24 cellular contexts compared by ENCODE assay signal in the genomic region with DNA sequence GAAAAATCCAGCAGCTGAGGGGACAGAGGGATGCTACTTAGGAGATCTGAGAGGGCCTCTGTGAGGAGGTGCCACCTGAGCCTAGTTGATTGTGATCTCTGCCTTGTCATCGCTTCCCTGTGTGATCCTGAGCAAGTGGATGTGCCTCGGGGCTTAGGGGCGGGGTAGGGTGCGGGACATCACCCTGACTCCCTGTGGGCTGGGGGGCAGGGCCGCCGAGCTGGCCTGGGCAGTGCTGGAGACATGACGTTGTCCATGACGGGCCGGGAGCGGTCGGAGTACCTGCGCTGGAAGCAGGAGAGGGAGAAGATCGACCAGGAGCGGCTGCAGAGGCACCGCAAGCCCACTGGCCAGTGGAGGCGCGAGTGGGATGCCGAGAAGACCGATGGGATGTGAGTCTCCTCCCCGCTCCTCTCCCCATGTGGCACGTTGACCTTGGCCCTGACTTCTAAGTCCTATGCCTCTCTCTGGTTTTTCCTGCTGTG. TPM values are rescaled to one million over a fixed set of nuclear protein-coding genes. Genes with fewer than 3 reads are reported as not detected.
DNase-seq lines count a peak whose midpoint lies in the region; ATAC-seq, FAIRE-seq and TF ChIP-seq lines count a peak whose summit lies in the region.
"Had no signal": no experiment of that assay in that cellular context is flagged by ENCODE, and none has a peak within 500 bp of the region (broad histone marks: within the 10 kb centered on the region; RNA-seq: fewer than 3 reads in every experiment).

No MANE protein-coding gene starts in this region.

- CTCF ChIA-PET in GM12878 (lab: Yijun Ruan, JAX), result interaction anchor here (0.7 kb wide), 1 partner anchor 19 kb away, joined by 3 read pairs; no protein-coding TSS in a partner anchor

- H3K9me3 ChIP-seq in GM12878 (replicated peaks; ENCODE audit: control insufficient read depth, insufficient read depth, low read length) (no peaks in the 10 kb centered on the region), osteoblast (ENCODE audit: low read depth, low read length) (no peaks in the 10 kb centered on the region), body of pancreas (no peaks in the 10 kb centered on the region)
- H3K9me3 ChIP-seq: gastrocnemius medialis, lower lobe of right lung, tibial artery had no signal

- TF ChIP-seq CTCF in GM12878 (IDR thresholded peaks at IDR 0.05 in 2 of 3, conservative IDR thresholded peaks at IDR 0.05 in 1 of 3; ENCODE audit: control insufficient read depth in 2 of 3, extremely low read depth in 1 of 3, insufficient read depth in 1 of 3, low read depth in 3 of 3, low read length in 3 of 3) (no peak), osteoblast (IDR thresholded peaks at IDR 0.05; ENCODE audit: extremely low read depth, low read depth, low read length) (no peak), body of pancreas (IDR thresholded peaks at IDR 0.05) (no peak)

- DNase-seq in H7 (peak; percentile 45), GM12878 (ENCODE audit: low read depth, low spot score) (no peak), osteoblast (ENCODE audit: insufficient read length, low spot score, missing footprints) (peak; percentile 54), NCI-H510A (lab: John Stamatoyannopoulos, UW) (no peak), body of pancreas (no peak)
- DNase-seq: activated CD4-positive, alpha-beta T cell treated with anti-CD3 and anti-CD28 coated beads for 1 hour; activated CD8-positive, alpha-beta memory T cell treated with anti-CD3 and anti-CD28 coated beads, Interleukin-2, amount 50 U/mL, for 48 hours; activated CD8-positive, alpha-beta T cell treated with anti-CD3 and anti-CD28 coated beads for 36 hours; activated naive CD4-positive, alpha-beta T cell treated with anti-CD3 and anti-CD28 coated beads, Interleukin-2, amount 50 U/mL, for 16 hours; CD4-positive, alpha-beta memory T cell; gastrocnemius medialis; lower lobe of right lung; naive thymus-derived CD4-positive, alpha-beta T cell; NCI-H1436 treated with DMSO at 0.1 percent for 48 hours; NCI-H2107; stimulated activated CD4-positive, alpha-beta T cell treated with anti-CD3 and anti-CD28 coated beads, Interleukin-4, amount 100 ng/mL, for 24 hours; tibial artery had no signal

- H3K27me3 ChIP-seq in H7 (ENCODE audit: control insufficient read depth, insufficient read depth, low read length) (no peaks in the 10 kb centered on the region), GM12878 (replicated peaks in 1 of 2; ENCODE audit: control insufficient read depth in 2 of 2, insufficient read depth in 2 of 2, low read length in 1 of 2) (no peaks in the 10 kb centered on the region), osteoblast (ENCODE audit: insufficient read depth, low read length) (no peaks in the 10 kb centered on the region), body of pancreas (no peaks in the 10 kb centered on the region)
- H3K27me3 ChIP-seq: gastrocnemius medialis, tibial artery had no signal

- peaks cover 9% of the 10 kb centered on the region for H3K4me1 ChIP-seq in GM12878 (ENCODE audit: control insufficient read depth, insufficient read depth, low read length)
- H3K4me1 ChIP-seq in osteoblast (ENCODE audit: insufficient read depth, low read length), result no peaks in the 10 kb centered on the region
- H3K4me1 ChIP-seq in body of pancreas, result peaks cover 26% of the 10 kb centered on the region
- H3K4me1 ChIP-seq: lower lobe of right lung, tibial artery had no signal

- H2AFZ ChIP-seq in GM12878 (ENCODE audit: control insufficient read depth, low read depth, low read length) (no peak overlapping the region), osteoblast (ENCODE audit: low read length) (no peak overlapping the region)

- TF ChIP-seq EP300 in GM12878 (IDR thresholded peaks at IDR 0.05; ENCODE audit: borderline replicate concordance in 1 of 2, control insufficient read depth in 1 of 2, low read depth in 2 of 2, low read length in 2 of 2), result no peak

- no peaks in the 10 kb centered on the region for H3K79me2 ChIP-seq in GM12878 (ENCODE audit: control insufficient read depth, insufficient read depth, low read length)
- peaks cover 21% of the 10 kb centered on the region for H3K79me2 ChIP-seq in osteoblast (ENCODE audit: insufficient read depth, low read length)

- POLR2A ChIA-PET in GM12878 (lab: Charles Lee), result no interaction called here

- no peaks in the 10 kb centered on the region for H4K20me1 ChIP-seq in GM12878 (ENCODE audit: control insufficient read depth, insufficient read depth)
- peaks cover 6% of the 10 kb centered on the region for H4K20me1 ChIP-seq in osteoblast (ENCODE audit: insufficient read depth, low read length)

- no peak overlapping the region for H3K9ac ChIP-seq in GM12878 (ENCODE audit: control insufficient read depth, insufficient read depth, low read length)

- ATAC-seq in GM12878 (no peak), GM21360 (IDR thresholded peaks at IDR 0.05; ENCODE audit: unreplicated experiment) (no peak), body of pancreas (no peak)
- ATAC-seq: activated CD8-positive, alpha-beta T cell treated with anti-CD3 and anti-CD28 coated beads for 36 hours; activated T-helper 17 cell treated with anti-CD3 and anti-CD28 coated beads, Interleukin-2, amount 50 U/mL, for 72 hours; HCT116; naive thymus-derived CD4-positive, alpha-beta T cell; sciatic nerve had no signal

- FAIRE-seq in GM12878 (lab: Jason Lieb, UNC), result no peak
- FAIRE-seq: bronchial epithelial cell, D721Med had no signal

- no peak overlapping the region for H3K27ac ChIP-seq in GM12878 (ENCODE audit: control insufficient read depth, insufficient read depth)
- H3K27ac ChIP-seq in osteoblast (ENCODE audit: low read depth, low read length), result no peak overlapping the region
- H3K27ac ChIP-seq in body of pancreas, result peak overlapping the region in 1 of 4 donors; percentile 46
- H3K27ac ChIP-seq: lower lobe of right lung, tibial artery had no signal

- peak; percentile 39; the same call in 1 of the 2 replicates for TF ChIP-seq POLR2A in GM12878 (IDR thresholded peaks at IDR 0.05; ENCODE audit: low read depth, low read length)
- TF ChIP-seq POLR2A in body of pancreas (IDR thresholded peaks at IDR 0.05), result no peak

- SMC1A ChIA-PET in GM12878 (lab: Charles Lee; ENCODE audit: uncharacterized antibody, unreplicated experiment), result no interaction called here

- BruUV-seq in GM12878 (replicated peaks; lab: Mats Ljungman, UMichigan), result no TSS peak

- RAD21 ChIA-PET in GM12878 (lab: Charles Lee; ENCODE audit: unreplicated experiment), result no interaction called here

- H3K4me2 ChIP-seq in GM12878 (ENCODE audit: control insufficient read depth, insufficient read depth) (no peak overlapping the region), osteoblast (ENCODE audit: insufficient read depth, low read length) (no peak overlapping the region)

- WGBS in GM12878 (ENCODE audit: insufficient coverage, insufficient replicate concordance, low lambda C conversion rate, missing lambda C conversion rate), result 98% methylated on average over 21 of the region's 21 CpGs
- WGBS in body of pancreas, 2 donors, result 90 to 93% methylated on average over 16 to 21 of the region's 21 CpGs

- intact Hi-C loops in GM12878 (cut with micrococcal nuclease; ENCODE audit: unreplicated experiment) (no loop called here), body of pancreas (cut with DNase I) (no loop called here)

- in situ Hi-C loops in GM12878 (cut with MboI), result no loop called here

- TF ChIP-seq RAD21 in GM12878 (IDR thresholded peaks at IDR 0.05; ENCODE audit: insufficient read depth, low read depth, low read length), result no peak

- H3K4me3 ChIP-seq in H7 (ENCODE audit: insufficient read depth, low read depth, low read length) (no peak overlapping the region), GM12878 (no peak overlapping the region), osteoblast (ENCODE audit: insufficient read depth, low read length) (no peak overlapping the region), body of pancreas (no peak overlapping the region)
- H3K4me3 ChIP-seq: gastrocnemius medialis, lower lobe of right lung, tibial artery had no signal

- H3K36me3 ChIP-seq in H7 (replicated peaks; ENCODE audit: control insufficient read depth, insufficient read depth, low read length) (peaks cover 10% of the 10 kb centered on the region), GM12878 (ENCODE audit: control insufficient read depth in 2 of 2, insufficient read depth in 2 of 2, low read length in 1 of 2) (peaks cover 2 to 4% of the 10 kb centered on the region in 2 experiments; a peak in 3 of 4 replicates), osteoblast (ENCODE audit: insufficient read depth, low read length) (peaks cover 55% of the 10 kb centered on the region), body of pancreas (replicated peaks in 1 of 2; ENCODE audit: insufficient read depth in 1 of 2, low read depth in 2 of 2) (peaks cover 16 to 35% of the 10 kb centered on the region in 2 donors)

RNA-seq across cellular contexts. Expression of a gene that starts 8.2 kb away (rescaled TPM):
- 2.0 and 2.9 TPM in 2 replicates for total RNA-seq in H7 (2014; rRNA removed; shearing (Covaris generic))
- 1.2 and 2.7 TPM in 2 replicates for total RNA-seq in GM12878 (2013; cell fraction: nucleolus; rRNA removed)
- total RNA-seq in GM12878 (2014; rRNA removed) (2.0 and 2.1 TPM in 2 replicates), GM12878 (2014; rRNA removed; fragmentation: Illumina TruSeq; extraction: Trizol) (0.51 and 0.63 TPM in 2 replicates), GM12878 (2021) (6.1 and 6.8 TPM in 2 replicates), osteoblast (2.5 and 4.4 TPM in 2 replicates), body of pancreas (10 to 100 TPM in 1 of 2 donors, 1 to 10 TPM in 1; 9.1 to 10.2 TPM)
- 0.46 TPM for polyA plus RNA-seq in GM12878 (2011; ENCODE audit: low read depth)
- polyA plus RNA-seq in GM12878 (2011; rRNA removed) (0.40 and 0.86 TPM in 2 replicates), GM12878 (2014; fragmentation: Illumina TruSeq; extraction: Trizol) (0.30 and 0.57 TPM in 2 replicates), GM12878 (2014; fragmentation: Nextera tagmentation; extraction: Ambion mirVana) (under 1 TPM in 1 of 2 experiments, not detected in 1; 0.58 TPM), GM12878 (2014; rRNA removed) (4.5 and 4.8 TPM in 2 replicates), GM12878 (2016; fragmentation: Nextera tagmentation; extraction: Ambion mirVana) (1 to 10 TPM; 1.1 to 1.4 TPM)
- 1.2 and 1.5 TPM in 2 replicates for polyA plus RNA-seq in GM12878 (2011; cell fraction: cytosol; rRNA removed)
- polyA plus RNA-seq in GM12878 (2011; cell fraction: nucleus; rRNA removed), result 4.8 and 6.7 TPM in 2 replicates
- 3.8 and 5.8 TPM in 2 replicates for polyA plus RNA-seq in GM12878 (2012)
- polyA minus RNA-seq in GM12878 (2011; rRNA and poly(A)+ RNA removed), result 0.57 TPM in 1 of 2 replicates, not detected in the other
- 0.94 TPM in 1 of 2 replicates, not detected in the other for polyA minus RNA-seq in GM12878 (2011; cell fraction: cytosol; rRNA and poly(A)+ RNA removed)
- polyA minus RNA-seq in GM12878 (2011; cell fraction: nucleus; rRNA and poly(A)+ RNA removed), result 1.5 and 2.1 TPM in 2 replicates

RNA-seq across cellular contexts. Expression of a gene that starts 10.1 kb away (rescaled TPM):
- 10.9 and 14.0 TPM in 2 replicates for total RNA-seq in H7 (2014; rRNA removed; shearing (Covaris generic))
- 10.2 and 14.9 TPM in 2 replicates for total RNA-seq in GM12878 (2013; cell fraction: nucleolus; rRNA removed)
- 6.4 and 7.1 TPM in 2 replicates for total RNA-seq in GM12878 (2014; rRNA removed)
- 2.9 and 4.9 TPM in 2 replicates for total RNA-seq in GM12878 (2014; rRNA removed; fragmentation: Illumina TruSeq; extraction: Trizol)
- total RNA-seq in GM12878 (2021), result 16.7 and 17.5 TPM in 2 replicates
- 5.3 TPM for polyA plus RNA-seq in GM12878 (2011; ENCODE audit: low read depth)
- polyA plus RNA-seq in GM12878 (2011; rRNA removed), result 3.3 and 3.9 TPM in 2 replicates
- 4.2 and 4.4 TPM in 2 replicates for polyA plus RNA-seq in GM12878 (2011; cell fraction: cytosol; rRNA removed)
- polyA plus RNA-seq in GM12878 (2011; cell fraction: nucleus; rRNA removed), result 5.0 and 13.4 TPM in 2 replicates
- 13.9 and 24.3 TPM in 2 replicates for polyA plus RNA-seq in GM12878 (2012)
- polyA plus RNA-seq in GM12878 (2014; fragmentation: Illumina TruSeq; extraction: Trizol), result 1.7 and 7.7 TPM in 2 replicates
- under 1 TPM in 1 of 2 experiments, not detected in 1; 0.18 TPM for polyA plus RNA-seq in GM12878 (2014; fragmentation: Nextera tagmentation; extraction: Ambion mirVana)
- 10.1 and 13.2 TPM in 2 replicates for polyA plus RNA-seq in GM12878 (2014; rRNA removed)
- 1 to 10 TPM; 6.9 to 9.1 TPM for polyA plus RNA-seq in GM12878 (2016; fragmentation: Nextera tagmentation; extraction: Ambion mirVana)
- polyA minus RNA-seq in GM12878 (2011; rRNA and poly(A)+ RNA removed), result 3.0 and 4.8 TPM in 2 replicates
- polyA minus RNA-seq in GM12878 (2011; cell fraction: cytosol; rRNA and poly(A)+ RNA removed), result 1.2 and 1.6 TPM in 2 replicates
- polyA minus RNA-seq in GM12878 (2011; cell fraction: nucleus; rRNA and poly(A)+ RNA removed), result 2.0 and 2.3 TPM in 2 replicates
- total RNA-seq in osteoblast, result 7.6 and 8.0 TPM in 2 replicates
- total RNA-seq in body of pancreas, result 10 to 100 TPM; 51.1 to 55.7 TPM

RNA-seq across cellular contexts. Expression of a gene that starts 35.4 kb away (rescaled TPM):
- total RNA-seq in H7 (2014; rRNA removed; shearing (Covaris generic)), result 13.4 and 20.7 TPM in 2 replicates
- total RNA-seq in GM12878 (2013; cell fraction: nucleolus; rRNA removed), result 12.0 and 13.5 TPM in 2 replicates
- total RNA-seq in GM12878 (2014; rRNA removed) (14.0 and 15.2 TPM in 2 replicates), GM12878 (2014; rRNA removed; fragmentation: Illumina TruSeq; extraction: Trizol) (6.2 and 6.5 TPM in 2 replicates), GM12878 (2021) (17.9 and 18.1 TPM in 2 replicates), osteoblast (26.8 and 28.2 TPM in 2 replicates), body of pancreas (10 to 100 TPM in 1 of 2 donors, 1 to 10 TPM in 1; 1.3 to 11.4 TPM)
- 2.0 TPM for polyA plus RNA-seq in GM12878 (2011; ENCODE audit: low read depth)
- polyA plus RNA-seq in GM12878 (2011; rRNA removed) (5.2 and 7.6 TPM in 2 replicates), GM12878 (2014; fragmentation: Illumina TruSeq; extraction: Trizol) (0.24 and 2.2 TPM in 2 replicates), GM12878 (2014; fragmentation: Nextera tagmentation; extraction: Ambion mirVana) (under 1 TPM; 0.10 to 0.27 TPM), GM12878 (2014; rRNA removed) (17.2 and 21.2 TPM in 2 replicates), GM12878 (2016; fragmentation: Nextera tagmentation; extraction: Ambion mirVana) (1 to 10 TPM; 7.5 to 7.8 TPM)
- polyA plus RNA-seq in GM12878 (2011; cell fraction: cytosol; rRNA removed), result 11.6 and 16.6 TPM in 2 replicates
- polyA plus RNA-seq in GM12878 (2011; cell fraction: nucleus; rRNA removed), result 17.5 and 18.4 TPM in 2 replicates
- 13.0 and 15.8 TPM in 2 replicates for polyA plus RNA-seq in GM12878 (2012)
- polyA minus RNA-seq in GM12878 (2011; rRNA and poly(A)+ RNA removed), result 4.2 and 8.8 TPM in 2 replicates
- 7.2 and 9.5 TPM in 2 replicates for polyA minus RNA-seq in GM12878 (2011; cell fraction: cytosol; rRNA and poly(A)+ RNA removed)
- polyA minus RNA-seq in GM12878 (2011; cell fraction: nucleus; rRNA and poly(A)+ RNA removed), result 5.4 and 8.3 TPM in 2 replicates

RNA-seq across cellular contexts. Expression of a gene that starts 43.2 kb away (rescaled TPM):
- 0.17 TPM in 1 of 2 replicates, not detected in the other for total RNA-seq in H7 (2014; rRNA removed; shearing (Covaris generic))
- total RNA-seq in GM12878 (2013; cell fraction: nucleolus; rRNA removed), result 1.2 and 1.5 TPM in 2 replicates
- total RNA-seq in GM12878 (2014; rRNA removed) (0.05 and 0.17 TPM in 2 replicates), GM12878 (2014; rRNA removed; fragmentation: Illumina TruSeq; extraction: Trizol) (0.04 and 0.09 TPM in 2 replicates), GM12878 (2021) (0.13 and 0.26 TPM in 2 replicates), osteoblast (0.29 and 0.72 TPM in 2 replicates), body of pancreas (1 to 10 TPM; 2.6 to 5.4 TPM)
- 0.10 TPM for polyA plus RNA-seq in GM12878 (2011; ENCODE audit: low read depth)
- polyA plus RNA-seq in GM12878 (2011; rRNA removed) (0.40 and 1.5 TPM in 2 replicates), GM12878 (2014; fragmentation: Illumina TruSeq; extraction: Trizol) (0.15 TPM in 1 of 2 replicates, not detected in the other), GM12878 (2014; fragmentation: Nextera tagmentation; extraction: Ambion mirVana) (under 1 TPM; 0.07 to 0.19 TPM), GM12878 (2014; rRNA removed) (0.06 and 0.15 TPM in 2 replicates), GM12878 (2016; fragmentation: Nextera tagmentation; extraction: Ambion mirVana) (under 1 TPM; 0.27 to 0.29 TPM)
- 1.1 and 1.3 TPM in 2 replicates for polyA plus RNA-seq in GM12878 (2011; cell fraction: cytosol; rRNA removed)
- polyA plus RNA-seq in GM12878 (2011; cell fraction: nucleus; rRNA removed), result 0.55 and 1.2 TPM in 2 replicates
- 0.32 and 0.46 TPM in 2 replicates for polyA plus RNA-seq in GM12878 (2012)
- polyA minus RNA-seq in GM12878 (2011; rRNA and poly(A)+ RNA removed), result 0.67 and 1.9 TPM in 2 replicates
- 0.94 and 2.4 TPM in 2 replicates for polyA minus RNA-seq in GM12878 (2011; cell fraction: cytosol; rRNA and poly(A)+ RNA removed)
- polyA minus RNA-seq in GM12878 (2011; cell fraction: nucleus; rRNA and poly(A)+ RNA removed), result 0.12 and 0.19 TPM in 2 replicates
- total RNA-seq: kidney epithelial cell had no signal
- polyA plus RNA-seq: CD4-positive, alpha-beta memory T cell had no signal

Comparison
In these comparisons a context has a peak if more than half of its experiments do, and no peak if none do; other contexts are left out.
1. DNase-seq: peak in H7 (single experiment) and osteoblast (single experiment); none in GM12878 (single experiment), NCI-H510A (single experiment) and body of pancreas (0 of 4).